8 cellular contexts compared by ENCODE assay signal in the genomic region with DNA sequence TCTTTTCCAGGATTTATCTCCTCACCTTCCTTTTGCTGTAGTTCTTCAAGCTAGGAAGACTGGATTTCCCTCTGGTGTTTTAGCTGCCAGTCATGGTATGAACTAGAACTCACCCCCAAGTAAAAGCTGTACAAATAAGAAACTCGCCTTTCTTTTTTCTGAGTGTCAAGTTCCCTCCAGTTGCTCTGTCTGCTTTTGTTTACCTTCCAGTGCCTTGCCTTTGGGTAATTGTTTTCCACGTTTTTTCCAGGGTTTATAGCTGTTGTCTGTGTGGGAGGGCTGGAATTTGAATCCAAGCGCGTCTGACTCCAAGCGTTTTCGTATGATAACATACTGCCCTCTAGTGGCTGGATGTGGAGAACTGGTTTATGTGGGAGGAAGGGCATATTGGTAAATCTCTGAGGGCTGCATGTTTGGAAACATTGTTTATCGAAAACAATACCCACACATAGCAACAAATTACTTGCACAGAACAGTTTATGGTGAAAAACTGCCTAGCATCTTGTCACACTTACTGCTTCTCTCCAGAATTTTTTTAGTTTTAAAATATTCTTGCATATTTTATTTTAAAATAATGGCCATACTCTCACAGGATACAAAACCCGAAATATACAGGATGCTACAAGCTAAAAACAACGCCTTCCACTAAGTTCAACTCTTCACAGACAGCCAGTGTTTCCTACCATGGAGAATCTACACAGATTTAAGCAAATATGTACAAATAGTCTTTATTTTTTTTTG. TPM values are rescaled to one million over a fixed set of nuclear protein-coding genes. Genes with fewer than 3 reads are reported as not detected.
A peak's percentile ranks its signal among the peaks of the same experiment; 100 is the strongest.
DNase-seq lines count a peak whose midpoint lies in the region; ATAC-seq and TF ChIP-seq lines count a peak whose summit lies in the region.

No MANE protein-coding gene starts in this region.

- TF ChIP-seq CTCF in heart left ventricle (IDR thresholded peaks at IDR 0.05) (peak; percentile 72 to 89 (median 85)), prostate gland (IDR thresholded peaks at IDR 0.05) (peak; percentile 65 to 93 (median 91))

- TF ChIP-seq POLR2A in heart left ventricle (IDR thresholded peaks at IDR 0.05) (no peak), prostate gland (IDR thresholded peaks at IDR 0.05) (no peak)

- ATAC-seq in heart left ventricle (peak; percentile 74 to 89 (median 80)), GM18870 (IDR thresholded peaks at IDR 0.05; ENCODE audit: unreplicated experiment) (no peak)

- H3K4me3 ChIP-seq in heart left ventricle = no peak overlapping the region
- no peak overlapping the region for H3K4me3 ChIP-seq in prostate gland

- H3K36me3 ChIP-seq in heart left ventricle = peaks cover 0 to 18% (median 0%) of the 10 kb centered on the region in 9 donors
- H3K36me3 ChIP-seq in prostate gland = no peaks in the 10 kb centered on the region

- H3K27me3 ChIP-seq in heart left ventricle = no peaks in the 10 kb centered on the region
- H3K27me3 ChIP-seq in prostate gland (replicated peaks; ENCODE audit: insufficient read depth) = no peaks in the 10 kb centered on the region

- peak; percentile 71 to 97 (median 92) for DNase-seq in NCI-H1417 (lab: John Stamatoyannopoulos, UW)
- DNase-seq in NCI-H1417 treated with DMSO at 0.1 percent for 48 hours (lab: John Stamatoyannopoulos, UW) = no peak
- peak; percentile 90 for DNase-seq in NAMALWA (ENCODE audit: low spot score)
- DNase-seq in SK-N-DZ (ENCODE audit: low spot score) = peak; percentile 75
- peak; percentile 89 for DNase-seq in amniotic epithelial cell (ENCODE audit: low read depth)
- peak in 4 of 5 donors; percentile 59 to 79 (median 70) for DNase-seq in heart left ventricle
- peak; percentile 86 for DNase-seq in prostate gland (ENCODE audit: low spot score)

- H3K9me3 ChIP-seq in heart left ventricle (no peaks in the 10 kb centered on the region), prostate gland (no peaks in the 10 kb centered on the region)

- 6 to 12% (median 8%) methylated on average over 9 of the region's 9 CpGs for WGBS in heart left ventricle, 4 donors
- 12% methylated on average over 9 of the region's 9 CpGs for WGBS in prostate gland

- H3K27ac ChIP-seq in heart left ventricle = peak overlapping the region in 1 of 12 donors; percentile 37
- H3K27ac ChIP-seq in prostate gland = no peak overlapping the region

- intact Hi-C loops in heart left ventricle (cut with DNase I) = loop anchor here (1.0 to 10.0 kb wide), 10 partner anchors 23 to 155 kb away; a partner anchor contains a TSS
- intact Hi-C loops in prostate gland (cut with DNase I) = loop anchor here (1.0 to 2.0 kb wide), 2 partner anchors 41 to 44 kb away; no protein-coding TSS in a partner anchor

- H3K4me1 ChIP-seq in heart left ventricle (peaks cover 0 to 19% (median 0%) of the 10 kb centered on the region in 12 donors), prostate gland (replicated peaks) (no peaks in the 10 kb centered on the region)

RNA-seq across cellular contexts. Expression of a gene that starts 19.2 kb away (rescaled TPM):
- polyA plus RNA-seq in SK-N-DZ (2014; cell fraction: cytosol; rRNA removed) = 6.9 and 16.4 TPM in 2 replicates
- 7.5 and 25.5 TPM in 2 replicates for polyA plus RNA-seq in SK-N-DZ (2014; cell fraction: nucleus; rRNA removed)
- total RNA-seq in heart left ventricle (10 to 100 TPM in 4 of 9 donors, 1 to 10 TPM in 5; 3.8 to 50.8 (median 9.6) TPM), prostate gland (10 to 100 TPM in 1 of 2 donors, 1 to 10 TPM in 1; 2.5 to 14.5 TPM)
- 10 to 100 TPM; 16.3 to 16.8 TPM for polyA plus RNA-seq in heart left ventricle

RNA-seq across cellular contexts. Expression of a gene that starts 33.4 kb away (rescaled TPM):
- polyA plus RNA-seq in SK-N-DZ (2014; cell fraction: cytosol; rRNA removed) = 86.0 and 94.2 TPM in 2 replicates
- polyA plus RNA-seq in SK-N-DZ (2014; cell fraction: nucleus; rRNA removed) = 62.2 and 63.6 TPM in 2 replicates
- total RNA-seq in heart left ventricle (10 to 100 TPM; 37.3 to 67.2 (median 46.3) TPM), prostate gland (10 to 100 TPM; 62.9 to 91.7 TPM)
- polyA plus RNA-seq in heart left ventricle = 10 to 100 TPM; 65.5 to 91.3 TPM

RNA-seq across cellular contexts. Expression of a gene that starts 34.1 kb away (rescaled TPM):
- polyA plus RNA-seq in SK-N-DZ (2014; cell fraction: cytosol; rRNA removed) = 0.31 and 0.67 TPM in 2 replicates
- 0.67 TPM in 1 of 2 replicates, not detected in the other for polyA plus RNA-seq in SK-N-DZ (2014; cell fraction: nucleus; rRNA removed)
- total RNA-seq in heart left ventricle (1 to 10 TPM in 4 of 9 donors, under 1 TPM in 4, not detected in 1; 0.27 to 1.5 (median 0.88) TPM), prostate gland (10 to 100 TPM in 1 of 2 donors, 1 to 10 TPM in 1; 8.1 to 22.5 TPM)
- polyA plus RNA-seq in heart left ventricle = 1 to 10 TPM in 1 of 2 donors, under 1 TPM in 1; 0.53 to 3.2 TPM

RNA-seq across cellular contexts. Expression of a gene that starts 34.5 kb away (rescaled TPM):
- 6.2 and 10.0 TPM in 2 replicates for polyA plus RNA-seq in SK-N-DZ (2014; cell fraction: cytosol; rRNA removed)
- polyA plus RNA-seq in SK-N-DZ (2014; cell fraction: nucleus; rRNA removed) = 12.9 and 20.4 TPM in 2 replicates
- total RNA-seq in heart left ventricle (100 to 1,000 TPM in 2 of 9 donors, 10 to 100 TPM in 7; 57.3 to 317 (median 69.2) TPM), prostate gland (100 to 1,000 TPM; 140 to 153 TPM)
- 10 to 100 TPM; 46.7 to 54.6 TPM for polyA plus RNA-seq in heart left ventricle

RNA-seq across cellular contexts. Expression of a gene that starts 44.0 kb away (rescaled TPM):
- 1.3 and 2.3 TPM in 2 replicates for polyA plus RNA-seq in SK-N-DZ (2014; cell fraction: cytosol; rRNA removed)
- 2.0 and 3.1 TPM in 2 replicates for polyA plus RNA-seq in SK-N-DZ (2014; cell fraction: nucleus; rRNA removed)
- 10 to 100 TPM; 10.9 to 20.0 (median 15.5) TPM for total RNA-seq in heart left ventricle
- polyA plus RNA-seq in heart left ventricle = 10 to 100 TPM in 1 of 2 donors, 1 to 10 TPM in 1; 8.0 to 13.6 TPM
- 10 to 100 TPM; 24.0 to 41.9 TPM for total RNA-seq in prostate gland
